In genomic region chr10:17643339-17643754, GRCh38 we compare ENCODE assay signal across 8 cellular contexts. TPM values are rescaled to one million over a fixed set of nuclear protein-coding genes. Genes with fewer than 3 reads are reported as not detected.
A peak's percentile ranks its signal among the peaks of the same experiment; 100 is the strongest.
DNase-seq lines count a peak whose midpoint lies in the region; ATAC-seq and TF ChIP-seq lines count a peak whose summit lies in the region.

No MANE protein-coding gene starts in this region.

- peak overlapping the region; percentile 95 for H3K4me3 Mint-ChIP-seq in activated naive CD8-positive, alpha-beta T cell treated with anti-CD3 and anti-CD28 coated beads, Interleukin-2, amount 10 ng/mL, durations not matched to agents 7 days and 5 days

- peak overlapping the region; percentile 95 to 96 for H3K27ac ChIP-seq in right atrium auricular region
- H3K27ac ChIP-seq in rectal smooth muscle tissue (ENCODE audit: low read depth, low read length), result peak overlapping the region; percentile 97

- no peaks in the 10 kb centered on the region for H3K9me3 ChIP-seq in right atrium auricular region

- no peak for TF ChIP-seq CTCF in right atrium auricular region (IDR thresholded peaks at IDR 0.05)

- H3K36me3 ChIP-seq in right atrium auricular region, result no peaks in the 10 kb centered on the region
- H3K36me3 ChIP-seq in rectal smooth muscle tissue (ENCODE audit: control insufficient read depth, insufficient read depth, low read length), result no peaks in the 10 kb centered on the region

- peak; percentile 22 for ATAC-seq in HG02678 (IDR thresholded peaks at IDR 0.05; ENCODE audit: unreplicated experiment)
- peak; percentile 2 for ATAC-seq in activated naive CD8-positive, alpha-beta T cell treated with anti-CD3 and anti-CD28 coated beads, Interleukin-2, amount 10 ng/mL, durations not matched to agents 7 days and 5 days (ENCODE audit: low read depth)

- peak overlapping the region; percentile 87 to 91 for H3K4me3 ChIP-seq in right atrium auricular region
- peak overlapping the region; percentile 87 for H3K4me3 ChIP-seq in rectal smooth muscle tissue (ENCODE audit: low read length)

- H3K36me3 Mint-ChIP-seq in activated naive CD8-positive, alpha-beta T cell treated with anti-CD3 and anti-CD28 coated beads, Interleukin-2, amount 10 ng/mL, durations not matched to agents 7 days and 5 days, result peaks cover 16% of the 10 kb centered on the region

- peak overlapping the region; percentile 99 for H3K27ac Mint-ChIP-seq in activated naive CD8-positive, alpha-beta T cell treated with anti-CD3 and anti-CD28 coated beads, Interleukin-2, amount 10 ng/mL, durations not matched to agents 7 days and 5 days

- peaks cover 0 to 37% of the 10 kb centered on the region in 2 donors for H3K4me1 ChIP-seq in right atrium auricular region
- H3K4me1 ChIP-seq in rectal smooth muscle tissue (ENCODE audit: control insufficient read depth, insufficient read depth, low read length), result peaks cover 12% of the 10 kb centered on the region

- POLR2A ChIA-PET in activated naive CD8-positive, alpha-beta T cell treated with anti-CD3 and anti-CD28 coated beads, Interleukin-2, amount 10 ng/mL, durations not matched to agents 7 days and 5 days (lab: Charles Lee), result interaction anchor here (0.6 to 1.8 kb wide), 12 partner anchors 10 to 414 kb away, joined by 3 to 10 read pairs (median 4); partner anchors contain the start of gene HACD1

- H3K9ac ChIP-seq in rectal smooth muscle tissue (ENCODE audit: low read length), result peak overlapping the region; percentile 43

- H3K9me3 Mint-ChIP-seq in activated naive CD8-positive, alpha-beta T cell treated with anti-CD3 and anti-CD28 coated beads, Interleukin-2, amount 10 ng/mL, durations not matched to agents 7 days and 5 days, result peaks cover 4% of the 10 kb centered on the region

- peaks cover 38% of the 10 kb centered on the region for H3K4me1 Mint-ChIP-seq in activated naive CD8-positive, alpha-beta T cell treated with anti-CD3 and anti-CD28 coated beads, Interleukin-2, amount 10 ng/mL, durations not matched to agents 7 days and 5 days

- H3K27me3 ChIP-seq in right atrium auricular region, result peaks cover 0 to 4% of the 10 kb centered on the region in 2 donors
- no peaks in the 10 kb centered on the region for H3K27me3 ChIP-seq in rectal smooth muscle tissue (ENCODE audit: control insufficient read depth, insufficient read depth, low read length)

- H3K27me3 Mint-ChIP-seq in activated naive CD8-positive, alpha-beta T cell treated with anti-CD3 and anti-CD28 coated beads, Interleukin-2, amount 10 ng/mL, durations not matched to agents 7 days and 5 days, result no peaks in the 10 kb centered on the region

- peak; percentile 23 for DNase-seq in 8988T
- DNase-seq in GM04504 (ENCODE audit: low read depth), result peak; percentile 58
- DNase-seq in NCI-H128 (lab: John Stamatoyannopoulos, UW; ENCODE audit: unreplicated experiment), result peak; percentile 65
- peak; percentile 46 for DNase-seq in activated naive CD8-positive, alpha-beta T cell treated with anti-CD3 and anti-CD28 coated beads, Interleukin-2, amount 10 ng/mL, durations not matched to agents 7 days and 5 days
- DNase-seq in right atrium auricular region (ENCODE audit: low spot score), result peak; percentile 75
- no peak for DNase-seq in central memory CD4-positive, alpha-beta T cell

RNA-seq across cellular contexts. Expression of gene STAM, which starts 0.6 kb away (rescaled TPM):
- total RNA-seq in activated naive CD8-positive, alpha-beta T cell treated with anti-CD3 and anti-CD28 coated beads, Interleukin-2, amount 10 ng/mL, durations not matched to agents 7 days and 5 days, result 10 to 100 TPM; 20.0 to 23.1 TPM
- total RNA-seq in right atrium auricular region, result 10 to 100 TPM; 28.9 to 38.0 TPM

RNA-seq across cellular contexts. Expression of gene HACD1, which starts 26.2 kb away (rescaled TPM):
- total RNA-seq in activated naive CD8-positive, alpha-beta T cell treated with anti-CD3 and anti-CD28 coated beads, Interleukin-2, amount 10 ng/mL, durations not matched to agents 7 days and 5 days, result under 1 TPM; 0.61 to 0.88 TPM
- 100 to 1,000 TPM; 101 to 143 TPM for total RNA-seq in right atrium auricular region

Comparison
In these comparisons a context has a peak if more than half of its experiments do, and no peak if none do; other contexts are left out.
1. RNA of gene HACD1, which starts 26.2 kb away (total RNA-seq): 101 to 143 TPM in right atrium auricular region; 0.61 to 0.88 TPM in activated naive CD8-positive, alpha-beta T cell treated with anti-CD3 and anti-CD28 coated beads, Interleukin-2, amount 10 ng/mL, durations not matched to agents 7 days and 5 days; every median in the first group is over 10 times any median in the second.